8 cellular contexts compared by ENCODE assay signal in the genomic region with DNA sequence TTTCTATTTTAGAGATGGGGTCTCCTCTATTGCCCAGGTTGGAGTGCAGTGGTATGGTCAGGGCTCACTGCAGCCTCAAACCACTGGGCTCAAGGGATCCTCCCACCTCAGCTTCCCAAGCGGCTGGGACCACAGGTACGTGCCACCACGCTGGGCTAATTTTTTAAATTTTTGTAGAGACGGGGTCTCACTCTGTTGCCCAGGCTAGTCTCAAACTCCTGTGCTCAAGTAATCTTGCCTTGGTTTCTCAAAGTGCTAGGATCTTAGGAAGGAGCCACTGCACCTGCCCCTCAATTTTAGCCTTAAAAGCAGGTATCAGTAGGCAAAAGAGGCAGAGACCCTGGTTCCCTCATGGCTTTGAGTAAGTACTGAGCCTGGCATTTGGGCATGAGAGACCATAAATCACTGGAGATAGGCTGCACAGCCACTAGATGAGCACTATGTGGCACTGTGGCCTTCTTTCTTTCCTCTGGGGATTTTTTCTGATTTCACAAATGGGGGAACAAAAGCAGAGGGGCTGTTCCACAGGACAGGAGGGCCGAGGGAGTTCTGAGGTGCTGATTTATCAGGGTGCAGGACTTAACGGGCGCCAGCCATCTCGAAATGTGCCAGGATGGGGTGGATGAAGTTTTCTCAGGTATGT.
DNase-seq lines count a peak whose midpoint lies in the region; ATAC-seq and TF ChIP-seq lines count a peak whose summit lies in the region.

No MANE protein-coding gene starts in this region.

- no peaks in the 10 kb centered on the region for H3K27me3 Mint-ChIP-seq in activated naive CD8-positive, alpha-beta T cell treated with anti-CD3 and anti-CD28 coated beads, Interleukin-2, amount 50 U/mL, for 24 hours

- no peaks in the 10 kb centered on the region for H3K4me1 ChIP-seq in right cardiac atrium (ENCODE audit: control insufficient read depth, insufficient read depth, low read length)

- peaks cover 2% of the 10 kb centered on the region for H3K4me1 Mint-ChIP-seq in activated naive CD8-positive, alpha-beta T cell treated with anti-CD3 and anti-CD28 coated beads, Interleukin-2, amount 50 U/mL, for 24 hours
- peaks cover 13% of the 10 kb centered on the region for H3K4me1 Mint-ChIP-seq in stimulated activated effector memory CD8-positive, alpha-beta T cell treated with anti-CD3 and anti-CD28 coated beads, Interleukin-12 subunit alpha, Interleukin-12 subunit beta, amount 100 ng/mL, for 72 hours

- intact Hi-C loops in right cardiac atrium (cut with DNase I): loop anchor here in 3 of 4 donors (2.0 to 10.0 kb wide), 3 partner anchors 83 to 84 kb away; a partner anchor contains a TSS

- H3K9me3 Mint-ChIP-seq in activated naive CD8-positive, alpha-beta T cell treated with anti-CD3 and anti-CD28 coated beads, Interleukin-2, amount 50 U/mL, for 24 hours: no peaks in the 10 kb centered on the region
- no peaks in the 10 kb centered on the region for H3K9me3 Mint-ChIP-seq in stimulated activated effector memory CD8-positive, alpha-beta T cell treated with anti-CD3 and anti-CD28 coated beads, Interleukin-12 subunit alpha, Interleukin-12 subunit beta, amount 100 ng/mL, for 72 hours

- H3K27me3 ChIP-seq in right cardiac atrium (ENCODE audit: control insufficient read depth, insufficient read depth): no peaks in the 10 kb centered on the region

- peak; percentile 87 for ATAC-seq in activated naive CD8-positive, alpha-beta T cell treated with anti-CD3 and anti-CD28 coated beads, Interleukin-2, amount 50 U/mL, for 24 hours
- ATAC-seq in right cardiac atrium (peak; percentile 54 to 70), HG02981 (IDR thresholded peaks at IDR 0.05; ENCODE audit: unreplicated experiment) (no peak)
- ATAC-seq in stimulated activated effector memory CD8-positive, alpha-beta T cell treated with anti-CD3 and anti-CD28 coated beads, Interleukin-12 subunit alpha, Interleukin-12 subunit beta, amount 100 ng/mL, for 72 hours: peak; percentile 73

- H3K36me3 Mint-ChIP-seq in activated naive CD8-positive, alpha-beta T cell treated with anti-CD3 and anti-CD28 coated beads, Interleukin-2, amount 50 U/mL, for 24 hours (ENCODE audit: low read depth): no peaks in the 10 kb centered on the region
- no peaks in the 10 kb centered on the region for H3K36me3 Mint-ChIP-seq in stimulated activated effector memory CD8-positive, alpha-beta T cell treated with anti-CD3 and anti-CD28 coated beads, Interleukin-12 subunit alpha, Interleukin-12 subunit beta, amount 100 ng/mL, for 72 hours

- H3K27ac ChIP-seq in right cardiac atrium (ENCODE audit: low read length): no peak overlapping the region

- DNase-seq in Ammon's horn (ENCODE audit: low spot score): peak; percentile 69
- peak; percentile 67 for DNase-seq in NCI-H2171 treated with DMSO at 0.1 percent for 48 hours (lab: John Stamatoyannopoulos, UW)
- no peak for DNase-seq in activated naive CD8-positive, alpha-beta T cell treated with anti-CD3 and anti-CD28 coated beads, Interleukin-2, amount 50 U/mL, for 24 hours
- DNase-seq in right cardiac atrium: no peak
- DNase-seq in stimulated activated effector memory CD8-positive, alpha-beta T cell treated with anti-CD3 and anti-CD28 coated beads, Interleukin-12 subunit alpha, Interleukin-12 subunit beta, amount 100 ng/mL, for 72 hours (ENCODE audit: low spot score in 2 of 2): no peak
- DNase-seq in effector CD4-positive, alpha-beta T cell: no peak

- H3K4me3 Mint-ChIP-seq in activated naive CD8-positive, alpha-beta T cell treated with anti-CD3 and anti-CD28 coated beads, Interleukin-2, amount 50 U/mL, for 24 hours: no peak overlapping the region
- no peak overlapping the region for H3K4me3 Mint-ChIP-seq in stimulated activated effector memory CD8-positive, alpha-beta T cell treated with anti-CD3 and anti-CD28 coated beads, Interleukin-12 subunit alpha, Interleukin-12 subunit beta, amount 100 ng/mL, for 72 hours

- H3K27ac Mint-ChIP-seq in activated naive CD8-positive, alpha-beta T cell treated with anti-CD3 and anti-CD28 coated beads, Interleukin-2, amount 50 U/mL, for 24 hours: peak overlapping the region; percentile 53
- H3K27ac Mint-ChIP-seq in stimulated activated effector memory CD8-positive, alpha-beta T cell treated with anti-CD3 and anti-CD28 coated beads, Interleukin-12 subunit alpha, Interleukin-12 subunit beta, amount 100 ng/mL, for 72 hours: peak overlapping the region; percentile 51

- no peaks in the 10 kb centered on the region for H3K9me3 ChIP-seq in right cardiac atrium (ENCODE audit: control insufficient read depth, low read length)

- 61% methylated on average over 8 of the region's 8 CpGs for WGBS in right cardiac atrium

- TF ChIP-seq CTCF in GM12873 (IDR thresholded peaks at IDR 0.05; ENCODE audit: insufficient read depth, low read depth, low read length, missing control alignments): peak; percentile 77

- no peak overlapping the region for H3K4me3 ChIP-seq in right cardiac atrium (ENCODE audit: low read length)

Comparison
In these comparisons a context has a peak if more than half of its experiments do, and no peak if none do; other contexts are left out.
1. DNase-seq: peak in Ammon's horn (single experiment) and NCI-H2171 treated with DMSO at 0.1 percent for 48 hours (single experiment); none in activated naive CD8-positive, alpha-beta T cell treated with anti-CD3 and anti-CD28 coated beads, Interleukin-2, amount 50 U/mL, for 24 hours (single experiment), right cardiac atrium (0 of 3), stimulated activated effector memory CD8-positive, alpha-beta T cell treated with anti-CD3 and anti-CD28 coated beads, Interleukin-12 subunit alpha, Interleukin-12 subunit beta, amount 100 ng/mL, for 72 hours (0 of 2) and effector CD4-positive, alpha-beta T cell (single experiment).